ENCODE assay signal across 8 cellular contexts in the genomic region with DNA sequence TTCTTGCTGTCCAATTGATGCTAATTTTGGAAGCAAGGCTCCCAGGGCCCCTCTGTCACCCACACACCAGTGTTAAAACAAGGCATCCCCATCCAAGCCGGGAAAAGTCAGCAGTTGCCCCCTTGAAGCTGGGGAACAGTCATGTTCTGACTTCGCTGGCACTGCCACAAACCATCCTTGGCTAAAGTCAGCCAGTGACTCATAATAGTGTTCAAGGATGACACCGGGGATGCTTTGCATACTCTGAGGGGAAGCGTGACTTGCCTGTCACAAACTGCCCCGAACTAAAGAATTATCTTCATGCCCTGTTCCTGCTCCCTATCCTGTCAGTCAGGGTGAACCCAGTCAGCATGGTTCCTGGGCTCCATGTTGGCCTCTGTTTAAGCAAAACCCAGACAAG. TPM values are rescaled to one million over a fixed set of nuclear protein-coding genes. Genes with fewer than 3 reads are reported as not detected.
DNase-seq lines count a peak whose midpoint lies in the region; ATAC-seq, FAIRE-seq and TF ChIP-seq lines count a peak whose summit lies in the region.

No MANE protein-coding gene starts in this region.

- FAIRE-seq in HTR-8/SVneo (lab: Jason Lieb, UNC) = peak; percentile 70

- peak; percentile 65 for DNase-seq in HTR-8/SVneo (ENCODE audit: insufficient read length, low spot score)
- no peak for DNase-seq in left lung
- no peak for DNase-seq in NCI-H524 (lab: John Stamatoyannopoulos, UW)
- DNase-seq in inferior parietal cortex (ENCODE audit: extremely low spot score) = no peak
- DNase-seq in NCI-H748 treated with DMSO at 0.1 percent for 48 hours (lab: John Stamatoyannopoulos, UW) = no peak
- no peak for DNase-seq in LoVo (ENCODE audit: low spot score)

- H3K27me3 ChIP-seq in left lung = no peaks in the 10 kb centered on the region

- H3K9me3 ChIP-seq in left lung = no peaks in the 10 kb centered on the region

- TF ChIP-seq CTCF in left lung (IDR thresholded peaks at IDR 0.05) = no peak

- H3K27ac ChIP-seq in left lung = peak overlapping the region in 1 of 2 donors; percentile 94

- H3K4me3 ChIP-seq in left lung = no peak overlapping the region

- H3K4me1 ChIP-seq in left lung = peaks cover 3 to 49% of the 10 kb centered on the region in 2 donors

- H3K36me3 ChIP-seq in left lung = no peaks in the 10 kb centered on the region

- ATAC-seq in GM18508 (IDR thresholded peaks at IDR 0.05; ENCODE audit: insufficient read depth, unreplicated experiment) (peak; percentile 93), GM21737 (IDR thresholded peaks at IDR 0.05; ENCODE audit: unreplicated experiment) (peak; percentile 93), left lung (peak; percentile 52)

- intact Hi-C loops in left lung (cut with DNase I) = no loop called here

RNA-seq across cellular contexts. Expression of gene TGFA, which starts 37.0 kb away (rescaled TPM):
- total RNA-seq in left lung = 10 to 100 TPM; 12.1 to 15.6 TPM
